Comparison of ENCODE assay signal across 12 cellular contexts in the genomic region with DNA sequence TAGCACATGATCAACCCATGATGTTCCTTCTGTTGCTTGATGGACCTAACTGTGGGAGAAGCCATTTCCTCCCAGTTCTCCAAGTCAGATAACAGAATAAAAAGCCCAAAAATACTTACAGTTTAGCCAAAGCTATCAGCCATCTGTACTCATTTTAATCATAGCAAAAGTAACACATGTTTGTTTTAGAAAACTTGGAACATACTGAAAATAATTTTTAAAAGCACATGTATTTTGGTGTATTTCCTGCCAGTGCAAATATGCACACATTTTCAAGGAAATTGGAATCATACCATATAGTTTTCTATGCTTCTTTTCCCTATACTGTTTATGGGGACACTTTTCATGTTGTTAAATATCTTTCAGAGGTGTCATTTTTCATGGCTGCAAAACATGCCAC. TPM values are rescaled to one million over a fixed set of nuclear protein-coding genes. Genes with fewer than 3 reads are reported as not detected.
"Had no signal": no experiment of that assay in that cellular context is flagged by ENCODE, and none has a peak within 500 bp of the region (broad histone marks: within the 10 kb centered on the region; RNA-seq: fewer than 3 reads in every experiment).

No MANE protein-coding gene starts in this region.

- H3K4me3 ChIP-seq: GM23248, GM23338, HAP-1 had no signal

- H3K4me1 Mint-ChIP-seq: GM23338, H9 had no signal

- H2AFZ ChIP-seq: GM23248, GM23338 had no signal

- DNase-seq: GM23248, GOT3, H7, H9, HCEC 1CT, HFFc6 had no signal

- FAIRE-seq: H1, H54 had no signal

- H3K9ac ChIP-seq: GM23248 had no signal

- H3K4me3 Mint-ChIP-seq: GM23338, H9, HFFc6 had no signal

- ATAC-seq: GM23338, HCT116 had no signal

- H3K27ac Mint-ChIP-seq: GM23338, H9, HFFc6 had no signal

- H3K4me1 ChIP-seq: HAP-1 had no signal

- H3K9me3 ChIP-seq: HAP-1 had no signal

- H3K36me3 ChIP-seq: HAP-1 had no signal

- H3K9me3 Mint-ChIP-seq: GM23338, H9, HFFc6 had no signal

- H3K4me2 ChIP-seq: GM23338 had no signal

- H3K27ac ChIP-seq: GM23248 had no signal

RNA-seq across cellular contexts. Expression of gene BOD1L2, which starts 51.1 kb away (rescaled TPM):
- total RNA-seq: GM23248, GM23338, H1, H4, H9, HFFc6 had no signal
- polyA plus RNA-seq: GM23248, H1 had no signal
